26 cellular contexts compared by ENCODE assay signal in the genomic region with DNA sequence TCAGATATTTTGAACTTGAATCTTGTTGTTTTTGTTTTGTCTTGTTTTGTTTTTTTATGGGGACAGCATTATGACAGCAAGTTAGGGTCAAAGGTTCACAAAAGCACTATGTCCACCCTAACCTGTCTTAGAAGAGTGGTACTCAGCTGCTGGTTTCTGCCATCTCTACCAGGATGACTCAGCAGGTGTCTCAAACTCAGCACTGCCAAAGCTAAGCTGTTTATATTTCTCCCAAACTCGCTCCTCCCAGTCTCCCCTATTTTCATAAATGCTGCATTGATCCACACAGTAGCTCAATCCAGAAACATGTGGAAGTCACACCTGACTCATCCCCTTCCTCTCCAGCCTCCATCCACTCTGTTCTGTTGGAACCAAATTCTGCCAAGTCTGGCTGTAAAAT.
A peak's percentile ranks its signal among the peaks of the same experiment; 100 is the strongest.
DNase-seq lines count a peak whose midpoint lies in the region; ATAC-seq and TF ChIP-seq lines count a peak whose summit lies in the region.
"Had no signal": no experiment of that assay in that cellular context is flagged by ENCODE, and none has a peak within 500 bp of the region (broad histone marks: within the 10 kb centered on the region; RNA-seq: fewer than 3 reads in every experiment).

No MANE protein-coding gene starts in this region.

- H3K36me3 ChIP-seq in KMS-11 (ENCODE audit: insufficient read depth) (no peaks in the 10 kb centered on the region), PC-3 (ENCODE audit: low read depth, low read length) (no peaks in the 10 kb centered on the region)
- H3K36me3 ChIP-seq: BLaER1, transverse colon had no signal

- DNase-seq in NCI-H510A treated with DMSO at 0.1 percent for 48 hours (lab: John Stamatoyannopoulos, UW), result peak; percentile 66
- DNase-seq in NCI-H510A (lab: John Stamatoyannopoulos, UW), result no peak
- peak; percentile 13 for DNase-seq in PC-3
- no peak for DNase-seq in sciatic nerve (ENCODE audit: low spot score)
- DNase-seq in HUDEP-2 (lab: John Stamatoyannopoulos, UW; ENCODE audit: unreplicated experiment in 76 of 76), result no peak
- DNase-seq: activated B cell treated with CpG ODN at 0.5 μM for 24 hours; activated CD4-positive, alpha-beta T cell treated with anti-CD3 and anti-CD28 coated beads, Interleukin-2, amount 50 U/mL, for 1 hour; activated gamma-delta T cell; activated naive CD8-positive, alpha-beta T cell treated with anti-CD3 and anti-CD28 coated beads for 36 hours; activated T-cell treated with anti-CD3 and anti-CD28 coated beads, Interleukin-2, amount 50 U/mL, for 4 hours; aorta; effector CD4-positive, alpha-beta T cell; GDM1; HCEC 1CT; hippocampal formation; left colon; NCI-H1436; occipital lobe; RPMI8226; T-helper 1 cell; transverse colon had no signal

- POLR2A ChIA-PET in PC-3 (lab: Charles Lee; ENCODE audit: unreplicated experiment), result no interaction called here

- H3K79me2 ChIP-seq in KMS-11 (ENCODE audit: insufficient read depth, low read depth) (no peaks in the 10 kb centered on the region), PC-3 (ENCODE audit: low read length) (no peaks in the 10 kb centered on the region)

- H3K4me3 ChIP-seq in KMS-11 (IDR thresholded peaks at IDR 0.05; ENCODE audit: insufficient read depth, low read depth, low read length) (no peak overlapping the region), PC-3 (ENCODE audit: low read length) (no peak overlapping the region)
- H3K4me3 ChIP-seq: BLaER1, transverse colon had no signal

- CTCF ChIA-PET in PC-3 (lab: Charles Lee), result no interaction called here

- no peaks in the 10 kb centered on the region for H3F3A ChIP-seq in PC-3 (ENCODE audit: low read length, unreplicated experiment)

- TF ChIP-seq CTCF in KMS-11 (conservative IDR thresholded peaks at IDR 0.05; ENCODE audit: low read depth, low read length) (no peak), PC-3 (conservative IDR thresholded peaks at IDR 0.05; ENCODE audit: low read depth, low read length) (no peak)

- no peak overlapping the region for H3K9ac ChIP-seq in KMS-11
- no peak overlapping the region for H3K9ac ChIP-seq in PC-3 (ENCODE audit: low read length)
- H3K9ac ChIP-seq: BLaER1 had no signal

- no peaks in the 10 kb centered on the region for H3K9me2 ChIP-seq in PC-3 (replicated peaks; ENCODE audit: low read length)

- H2AFZ ChIP-seq in KMS-11 (ENCODE audit: low read depth) (peak overlapping the region; percentile 21), PC-3 (ENCODE audit: low read length) (no peak overlapping the region)

- H3K9me3 ChIP-seq in PC-3 (ENCODE audit: low read length), result no peaks in the 10 kb centered on the region
- H3K9me3 ChIP-seq: transverse colon had no signal

- H3K4me1 ChIP-seq in KMS-11 (ENCODE audit: low read depth, poor library complexity, severe bottlenecking) (peaks cover 6% of the 10 kb centered on the region), PC-3 (ENCODE audit: insufficient read depth, low read length) (no peaks in the 10 kb centered on the region)
- H3K4me1 ChIP-seq: BLaER1 had no signal

- intact Hi-C loops in PC-3 (cut with micrococcal nuclease), result no loop called here
- intact Hi-C loops in sciatic nerve (cut with DNase I), result no loop called here

- H3K27me3 ChIP-seq in KMS-11 (ENCODE audit: insufficient read depth, low read depth) (no peaks in the 10 kb centered on the region), PC-3 (ENCODE audit: low read length) (no peaks in the 10 kb centered on the region)
- H3K27me3 ChIP-seq: BLaER1, transverse colon had no signal

- ATAC-seq in PC-3, result no peak
- peak; percentile 17 for ATAC-seq in sciatic nerve
- no peak for ATAC-seq in HG03460 (IDR thresholded peaks at IDR 0.05; ENCODE audit: unreplicated experiment)
- ATAC-seq: activated T-cell treated with anti-CD3 and anti-CD28 coated beads, Interleukin-2, amount 50 U/mL, for 4 hours; left colon; natural killer cell treated with Interleukin-12 subunit alpha and Interleukin-12 subunit beta and Interleukin-15 and Interleukin-18, amount 100 ng/mL, for 72 hours; stimulated activated effector memory CD8-positive, alpha-beta T cell treated with anti-CD3 and anti-CD28 coated beads, Interleukin-12 subunit alpha, Interleukin-12 subunit beta, amount 100 ng/mL, for 72 hours had no signal

- no peak overlapping the region for H3K4me2 ChIP-seq in KMS-11
- H3K4me2 ChIP-seq in PC-3 (ENCODE audit: low read length), result no peak overlapping the region
- H3K4me2 ChIP-seq: BLaER1 had no signal

- H3K27ac ChIP-seq in KMS-11 (no peak overlapping the region), PC-3 (ENCODE audit: low read length) (no peak overlapping the region)
- H3K27ac ChIP-seq: BLaER1, transverse colon had no signal

- no TSS peak for BruUV-seq in PC-3 (replicated peaks; lab: Mats Ljungman, UMichigan)

- no peaks in the 10 kb centered on the region for H4K20me1 ChIP-seq in KMS-11 (ENCODE audit: insufficient read depth)
- no peaks in the 10 kb centered on the region for H4K20me1 ChIP-seq in PC-3 (ENCODE audit: low read length)
- H4K20me1 ChIP-seq: BLaER1 had no signal

Comparison
In these comparisons a context has a peak if more than half of its experiments do, and no peak if none do; other contexts are left out.
1. DNase-seq: peak in NCI-H510A treated with DMSO at 0.1 percent for 48 hours (single experiment) and PC-3 (single experiment); none in NCI-H510A (single experiment), sciatic nerve (single experiment) and HUDEP-2 (0 of 76).